Comparison of ENCODE assay signal across 15 cellular contexts in the genomic region with DNA sequence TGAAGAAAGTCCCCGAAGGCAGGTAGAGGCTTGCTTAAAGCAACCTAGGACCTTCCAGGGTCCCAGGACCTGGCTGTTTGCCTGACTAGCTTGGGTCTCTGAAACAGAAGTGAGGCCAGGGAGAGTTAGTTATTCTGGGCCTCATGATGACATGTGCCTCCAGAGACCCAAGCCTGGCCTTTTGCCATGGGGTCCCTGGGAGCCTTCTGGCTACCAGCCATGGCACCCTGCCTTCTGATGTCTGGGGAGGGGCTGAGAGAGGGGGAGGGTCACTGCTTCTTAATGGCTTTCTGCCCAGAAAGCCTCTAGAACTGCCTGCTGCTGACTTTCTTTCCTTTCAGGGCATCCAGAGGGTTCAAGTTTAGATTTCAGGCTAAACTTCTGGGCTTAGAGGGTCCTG. TPM values are rescaled to one million over a fixed set of nuclear protein-coding genes. Genes with fewer than 3 reads are reported as not detected.
DNase-seq lines count a peak whose midpoint lies in the region; ATAC-seq, FAIRE-seq and TF ChIP-seq lines count a peak whose summit lies in the region.
"Had no signal": no experiment of that assay in that cellular context is flagged by ENCODE, and none has a peak within 500 bp of the region (broad histone marks: within the 10 kb centered on the region; RNA-seq: fewer than 3 reads in every experiment).

No MANE protein-coding gene starts in this region.

- no TSS peak for BruUV-seq in Panc1 (replicated peaks; lab: Mats Ljungman, UMichigan)

- TF ChIP-seq CTCF in A549 (IDR thresholded peaks at IDR 0.05) (no peak), Panc1 (IDR thresholded peaks at IDR 0.05) (no peak), foreskin fibroblast (IDR thresholded peaks at IDR 0.05; ENCODE audit: low read depth, low read length) (no peak)

- no peak for TF ChIP-seq POLR2A in A549 (IDR thresholded peaks at IDR 0.05; ENCODE audit: low read length)

- no peaks in the 10 kb centered on the region for H3K27me3 ChIP-seq in Panc1 (ENCODE audit: control insufficient read depth, insufficient read depth, low read length)
- H3K27me3 ChIP-seq in small intestine (ENCODE audit: control insufficient read depth in 2 of 2, insufficient read depth in 2 of 2, low read length in 2 of 2): peaks cover 0 to 2% of the 10 kb centered on the region in 2 donors

- peaks cover 24% of the 10 kb centered on the region for H3K4me1 ChIP-seq in A549
- H3K4me1 ChIP-seq in Panc1 (ENCODE audit: control insufficient read depth, insufficient read depth, low read length): peaks cover 19% of the 10 kb centered on the region
- no peaks in the 10 kb centered on the region for H3K4me1 ChIP-seq in small intestine (ENCODE audit: control insufficient read depth in 2 of 2, insufficient read depth in 1 of 2, low read depth in 1 of 2, low read length in 1 of 2)

- H3K9me3 ChIP-seq in A549 (no peaks in the 10 kb centered on the region), Panc1 (ENCODE audit: control insufficient read depth, insufficient read depth, low read depth, low read length) (no peaks in the 10 kb centered on the region), small intestine (ENCODE audit: control insufficient read depth, low read depth) (no peaks in the 10 kb centered on the region)
- H3K9me3 ChIP-seq: BLaER1 had no signal

- FAIRE-seq in A549 (lab: Jason Lieb, UNC) (no peak), small intestine (lab: Jason Lieb, UNC) (no peak)
- FAIRE-seq: G401.6, GM12891, H54 had no signal

- no peak overlapping the region for H3K4me3 ChIP-seq in A549
- H3K4me3 ChIP-seq in Panc1 (ENCODE audit: low read depth in 2 of 2, low read length in 2 of 2): no peak overlapping the region
- no peak overlapping the region for H3K4me3 ChIP-seq in small intestine (ENCODE audit: low read depth in 1 of 2, low read length in 2 of 2)
- no peak overlapping the region for H3K4me3 ChIP-seq in foreskin fibroblast (ENCODE audit: low read depth in 1 of 2, low read length in 2 of 2)
- H3K4me3 ChIP-seq: BLaER1 had no signal

- TF ChIP-seq EP300 in A549 (IDR thresholded peaks at IDR 0.05): no peak

- peak; percentile 14 for DNase-seq in DMS 273 (lab: John Stamatoyannopoulos, UW; ENCODE audit: unreplicated experiment)
- DNase-seq in DMS 273 treated with DMSO at 0.1 percent for 48 hours (lab: John Stamatoyannopoulos, UW): no peak
- no peak for DNase-seq in A549 (ENCODE audit: low read depth in 1 of 2, low spot score in 1 of 2)
- no peak for DNase-seq in Panc1 (ENCODE audit: low read depth, low spot score)
- peak; percentile 44 for DNase-seq in left ventricle myocardium superior
- DNase-seq in NCI-H524 (lab: John Stamatoyannopoulos, UW): no peak
- DNase-seq in small intestine: no peak
- no peak for DNase-seq in foreskin fibroblast
- DNase-seq: CD4-positive, alpha-beta memory T cell; HCEC 1CT had no signal

- POLR2A ChIA-PET in A549 (lab: Yijun Ruan, JAX) (no interaction called here), Panc1 (lab: Charles Lee) (no interaction called here)

- CTCF ChIA-PET in A549 (lab: Yijun Ruan, JAX) (interaction anchor here (1.6 kb wide), 1 partner anchor 9 kb away, joined by 6 read pairs; no protein-coding TSS in a partner anchor), Panc1 (lab: Charles Lee) (no interaction called here)

- intact Hi-C loops in Panc1 (cut with micrococcal nuclease; ENCODE audit: unreplicated experiment): no loop called here
- intact Hi-C loops in left ventricle myocardium superior (cut with micrococcal nuclease): no loop called here

- no peak for ATAC-seq in A549
- ATAC-seq in Panc1: no peak
- ATAC-seq in left ventricle myocardium superior: peak; percentile 21

- in situ Hi-C loops in Panc1 (cut with HindIII; ENCODE audit: low pct_unique_long_range_greater_than_20kb, low sequenced_read_pairs): no loop called here

- WGBS in A549 (ENCODE audit: missing lambda C conversion rate): no CpG with 5 or more reads among the region's 1 CpG
- WGBS in small intestine, 3 donors: 75 to 100% (median 84%) methylated on average over 1 of the region's 1 CpG

- no peak for TF ChIP-seq RAD21 in A549 (conservative IDR thresholded peaks at IDR 0.05 in 1 of 2, IDR thresholded peaks at IDR 0.05 in 1 of 2)

- peak overlapping the region; percentile 82; the same call in 1 of the 3 replicates for H3K4me2 ChIP-seq in A549

- H3K27ac ChIP-seq in A549 (no peak overlapping the region), Panc1 (ENCODE audit: low read length) (peak overlapping the region; percentile 85; the same call in 1 of the 2 replicates), small intestine (ENCODE audit: low read depth in 1 of 2, low read length in 1 of 2) (no peak overlapping the region)
- H3K27ac ChIP-seq: 22Rv1, BLaER1 had no signal

- H3K36me3 ChIP-seq in Panc1 (ENCODE audit: control insufficient read depth, insufficient read depth, low read length) (no peaks in the 10 kb centered on the region), small intestine (ENCODE audit: control insufficient read depth in 2 of 2, insufficient read depth in 2 of 2, low read length in 2 of 2) (no peaks in the 10 kb centered on the region)
- H3K36me3 ChIP-seq: BLaER1 had no signal

TF ChIP-seq in A549, 52 proteins besides CTCF, POLR2A, EP300 and RAD21:
- TF ChIP-seq CHD4 (IDR thresholded peaks at IDR 0.05; ENCODE audit: borderline replicate concordance): no peak
- no peak for TF ChIP-seq JUN (IDR thresholded peaks at IDR 0.05)
- TF ChIP-seq GATA3 (IDR thresholded peaks at IDR 0.05; ENCODE audit: borderline replicate concordance): no peak
- TF ChIP-seq, protein P1, sequence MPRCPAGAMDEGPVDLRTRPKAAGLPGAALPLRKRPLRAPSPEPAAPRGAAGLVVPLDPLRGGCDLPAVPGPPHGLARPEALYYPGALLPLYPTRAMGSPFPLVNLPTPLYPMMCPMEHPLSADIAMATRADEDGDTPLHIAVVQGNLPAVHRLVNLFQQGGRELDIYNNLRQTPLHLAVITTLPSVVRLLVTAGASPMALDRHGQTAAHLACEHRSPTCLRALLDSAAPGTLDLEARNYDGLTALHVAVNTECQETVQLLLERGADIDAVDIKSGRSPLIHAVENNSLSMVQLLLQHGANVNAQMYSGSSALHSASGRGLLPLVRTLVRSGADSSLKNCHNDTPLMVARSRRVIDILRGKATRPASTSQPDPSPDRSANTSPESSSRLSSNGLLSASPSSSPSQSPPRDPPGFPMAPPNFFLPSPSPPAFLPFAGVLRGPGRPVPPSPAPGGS (IDR thresholded peaks at IDR 0.05): no peak
- TF ChIP-seq ZFP36 (IDR thresholded peaks at IDR 0.05; ENCODE audit: borderline replicate concordance, partially characterized antibody): no peak
- TF ChIP-seq TP53 (CRISPR knock-in tag; IDR thresholded peaks at IDR 0.05): no peak

RNA-seq across cellular contexts. Expression of a gene that starts 1.0 kb away (rescaled TPM):
- polyA plus RNA-seq in A549 (2011; rRNA removed): 1.6 and 1.9 TPM in 2 replicates
- 0.91 and 1.4 TPM in 2 replicates for polyA plus RNA-seq in A549 (2012; cell fraction: cytosol; rRNA removed)
- 2.6 and 3.2 TPM in 2 replicates for polyA plus RNA-seq in A549 (2012; cell fraction: nucleus; rRNA removed)
- polyA plus RNA-seq in A549 (2017; fragmentation: RNase III; extraction: RNeasy Plus Mini Kit Qiagen cat#74134 plus additional on column Dnase treatment): 1.2 to 1.7 TPM (median 1.5 TPM) in 3 replicates
- 2.7 and 4.4 TPM in 2 replicates for polyA minus RNA-seq in A549 (2011; rRNA and poly(A)+ RNA removed)
- total RNA-seq in Panc1 (2021; ENCODE audit: unreplicated experiment): 4.6 TPM
- 2.7 TPM for polyA plus RNA-seq in Panc1 (2012; ENCODE audit: insufficient read length)
- total RNA-seq in left ventricle myocardium superior: 10.5 TPM
- 1 to 10 TPM in 1 of 3 donors, under 1 TPM in 2; 0.67 to 5.6 (median 0.81) TPM for polyA plus RNA-seq in small intestine

Comparison
In these comparisons a context has a peak if more than half of its experiments do, and no peak if none do; other contexts are left out.
1. DNase-seq: peak in DMS 273 (single experiment) and left ventricle myocardium superior (single experiment); none in DMS 273 treated with DMSO at 0.1 percent for 48 hours (single experiment), A549 (0 of 2), Panc1 (single experiment), NCI-H524 (0 of 2), small intestine (single experiment) and foreskin fibroblast (0 of 2).